In the genomic region with DNA sequence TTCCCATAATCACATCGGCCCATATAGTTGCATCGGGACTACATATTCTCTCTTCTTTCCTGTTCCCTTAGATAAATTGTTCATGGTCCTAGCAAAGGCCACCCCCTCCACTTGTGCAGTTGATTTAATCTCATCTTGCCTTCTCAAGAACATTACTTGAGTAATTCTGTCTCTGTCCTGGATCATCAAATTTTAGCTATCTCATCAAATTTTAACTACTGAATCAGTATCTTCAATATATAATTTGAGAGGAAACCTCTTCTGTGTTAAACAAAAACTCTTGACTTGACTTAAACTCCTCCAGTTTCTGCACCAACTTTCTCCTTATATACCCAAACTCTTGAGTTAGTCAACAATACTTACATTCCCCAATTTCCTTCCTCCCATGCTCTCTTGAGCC, we compare ENCODE assay signal across 10 cellular contexts. TPM values are rescaled to one million over a fixed set of nuclear protein-coding genes. Genes with fewer than 3 reads are reported as not detected.
"Had no signal": no experiment of that assay in that cellular context is flagged by ENCODE, and none has a peak within 500 bp of the region (broad histone marks: within the 10 kb centered on the region; RNA-seq: fewer than 3 reads in every experiment).

No MANE protein-coding gene starts in this region.

- H3K4me2 ChIP-seq: KMS-11 had no signal

- FAIRE-seq: HTR-8/SVneo had no signal

- DNase-seq: IMR-90, Karpas-422, KBM-7, KG1 had no signal

- H3K27ac ChIP-seq: HL-60, KMS-11 had no signal

- H3K9ac ChIP-seq: KMS-11 had no signal

RNA-seq across cellular contexts. Expression of a gene that starts 4.2 kb away (rescaled TPM):
- total RNA-seq: HT-29, HT1080, IMR-90 had no signal
- polyA plus RNA-seq: IgD-negative memory B cell, IMR-90 had no signal

RNA-seq across cellular contexts. Expression of a gene that starts 18.9 kb away (rescaled TPM):
- total RNA-seq: HT-29, HT1080, IMR-90 had no signal
- polyA plus RNA-seq: IgD-negative memory B cell, IMR-90 had no signal

RNA-seq across cellular contexts. Expression of a gene that starts 19.7 kb away (rescaled TPM):
- total RNA-seq: HT-29, HT1080, IMR-90 had no signal
- polyA plus RNA-seq: IgD-negative memory B cell, IMR-90 had no signal
